6 cellular contexts compared by ENCODE assay signal in genomic region chr9:33740958-33741357, GRCh38. TPM values are rescaled to one million over a fixed set of nuclear protein-coding genes. Genes with fewer than 3 reads are reported as not detected.
"Had no signal": no experiment of that assay in that cellular context is flagged by ENCODE, and none has a peak within 500 bp of the region (broad histone marks: within the 10 kb centered on the region; RNA-seq: fewer than 3 reads in every experiment).

No MANE protein-coding gene starts in this region.

RNA-seq across cellular contexts. Expression of gene PRSS3, which starts 54.4 kb away (rescaled TPM):
- total RNA-seq: OCI-LY7, Right ventricle myocardium inferior, Right ventricle myocardium superior, SJCRH30, SJSA1, SK-MEL-5 had no signal
